Comparison of ENCODE assay signal across 11 cellular contexts in genomic region chr5:18113724-18114123, GRCh38.
DNase-seq lines count a peak whose midpoint lies in the region; ATAC-seq and TF ChIP-seq lines count a peak whose summit lies in the region.
"Had no signal": no experiment of that assay in that cellular context is flagged by ENCODE, and none has a peak within 500 bp of the region (broad histone marks: within the 10 kb centered on the region; RNA-seq: fewer than 3 reads in every experiment).

No MANE protein-coding gene starts in this region.

- no peaks in the 10 kb centered on the region for H3K27me3 ChIP-seq in PC-3 (ENCODE audit: low read length)
- H3K27me3 ChIP-seq in sigmoid colon, result no peaks in the 10 kb centered on the region
- H3K27me3 ChIP-seq: transverse colon had no signal

- POLR2A ChIA-PET in PC-3 (lab: Charles Lee; ENCODE audit: unreplicated experiment), result no interaction called here

- H3K27ac ChIP-seq in PC-3 (ENCODE audit: low read length), result no peak overlapping the region
- no peak overlapping the region for H3K27ac ChIP-seq in sigmoid colon
- H3K27ac ChIP-seq: transverse colon had no signal

- H3K4me3 ChIP-seq in PC-3 (ENCODE audit: low read length) (no peak overlapping the region), fibroblast of the aortic adventitia (ENCODE audit: low read depth, low read length) (no peak overlapping the region), sigmoid colon (no peak overlapping the region)
- H3K4me3 ChIP-seq: transverse colon had no signal

- ATAC-seq in PC-3 (0 out of 2 replicates have a peak, but pooled peaks have one; percentile 13), GM21717 (IDR thresholded peaks at IDR 0.05; ENCODE audit: unreplicated experiment) (no peak)
- ATAC-seq: effector memory CD8-positive, alpha-beta T cell; HCT116 had no signal

- no peak overlapping the region for H3K9ac ChIP-seq in PC-3 (ENCODE audit: low read length)

- DNase-seq in NCI-H345 (lab: John Stamatoyannopoulos, UW), result peak; percentile 27
- no peak for DNase-seq in NCI-H345 treated with DMSO at 0.1 percent for 48 hours (lab: John Stamatoyannopoulos, UW; ENCODE audit: unreplicated experiment)
- peak; percentile 70 for DNase-seq in PC-3
- DNase-seq in fibroblast of the aortic adventitia (ENCODE audit: low read depth), result peak; percentile 1
- DNase-seq in superior temporal gyrus (ENCODE audit: extremely low spot score), result peak; percentile 65
- no peak for DNase-seq in sigmoid colon
- DNase-seq in activated gamma-delta T cell treated with Interleukin-2 at 50 U/mL for 16 hours, result no peak
- DNase-seq: effector memory CD8-positive, alpha-beta T cell; transverse colon had no signal

- H3F3A ChIP-seq in PC-3 (ENCODE audit: low read length, unreplicated experiment), result no peaks in the 10 kb centered on the region

- no peaks in the 10 kb centered on the region; the same call in 1 of the 2 replicates for H4K20me1 ChIP-seq in PC-3 (ENCODE audit: low read length)

- no peaks in the 10 kb centered on the region for H3K36me3 ChIP-seq in PC-3 (ENCODE audit: low read depth, low read length)
- no peaks in the 10 kb centered on the region for H3K36me3 ChIP-seq in sigmoid colon
- H3K36me3 ChIP-seq: transverse colon had no signal

- TF ChIP-seq POLR2A in sigmoid colon (IDR thresholded peaks at IDR 0.05), result no peak

- no peak overlapping the region for H3K4me2 ChIP-seq in PC-3 (ENCODE audit: low read length)

- intact Hi-C loops in PC-3 (cut with micrococcal nuclease), result loop anchor here (1.0 to 10.0 kb wide), 3 partner anchors 162 to 219 kb away; no protein-coding TSS in a partner anchor
- intact Hi-C loops in sigmoid colon (cut with DNase I), result no loop called here

- H3K79me2 ChIP-seq in PC-3 (ENCODE audit: low read length), result no peaks in the 10 kb centered on the region

- 70 to 73% methylated on average over 3 of the region's 3 CpGs for WGBS in sigmoid colon, 2 donors

- no peak for TF ChIP-seq EP300 in sigmoid colon (IDR thresholded peaks at IDR 0.05)

- H3K4me1 ChIP-seq in PC-3 (ENCODE audit: insufficient read depth, low read length), result 0 out of 2 replicates have a peak, but pooled peaks cover 4% of the 10 kb centered on the region
- H3K4me1 ChIP-seq in sigmoid colon, result no peaks in the 10 kb centered on the region
- H3K4me1 ChIP-seq: transverse colon had no signal

- no peak overlapping the region for H2AFZ ChIP-seq in PC-3 (ENCODE audit: low read length)

- CTCF ChIA-PET in PC-3 (lab: Charles Lee), result interaction anchor here (1.0 kb wide), 1 partner anchor 898 kb away, joined by 3 read pairs; no protein-coding TSS in a partner anchor

- BruUV-seq in PC-3 (replicated peaks; lab: Mats Ljungman, UMichigan), result no TSS peak

- H3K9me3 ChIP-seq in PC-3 (ENCODE audit: low read length), result no peaks in the 10 kb centered on the region
- H3K9me3 ChIP-seq in sigmoid colon, result no peaks in the 10 kb centered on the region
- H3K9me3 ChIP-seq: transverse colon had no signal

- TF ChIP-seq CTCF in PC-3 (conservative IDR thresholded peaks at IDR 0.05; ENCODE audit: low read depth, low read length) (peak; percentile 75), fibroblast of the aortic adventitia (IDR thresholded peaks at IDR 0.05; ENCODE audit: insufficient read depth, low read length) (no peak), sigmoid colon (IDR thresholded peaks at IDR 0.05) (no peak)

- no peaks in the 10 kb centered on the region for H3K9me2 ChIP-seq in PC-3 (replicated peaks; ENCODE audit: low read length)

Comparison
In these comparisons a context has a peak if more than half of its experiments do, and no peak if none do; other contexts are left out.
1. DNase-seq: peak in NCI-H345 (single experiment), PC-3 (single experiment), fibroblast of the aortic adventitia (single experiment) and superior temporal gyrus (single experiment); none in NCI-H345 treated with DMSO at 0.1 percent for 48 hours (single experiment), sigmoid colon (single experiment) and activated gamma-delta T cell treated with Interleukin-2 at 50 U/mL for 16 hours (single experiment).